10 cellular contexts compared by ENCODE assay signal in the genomic region with DNA sequence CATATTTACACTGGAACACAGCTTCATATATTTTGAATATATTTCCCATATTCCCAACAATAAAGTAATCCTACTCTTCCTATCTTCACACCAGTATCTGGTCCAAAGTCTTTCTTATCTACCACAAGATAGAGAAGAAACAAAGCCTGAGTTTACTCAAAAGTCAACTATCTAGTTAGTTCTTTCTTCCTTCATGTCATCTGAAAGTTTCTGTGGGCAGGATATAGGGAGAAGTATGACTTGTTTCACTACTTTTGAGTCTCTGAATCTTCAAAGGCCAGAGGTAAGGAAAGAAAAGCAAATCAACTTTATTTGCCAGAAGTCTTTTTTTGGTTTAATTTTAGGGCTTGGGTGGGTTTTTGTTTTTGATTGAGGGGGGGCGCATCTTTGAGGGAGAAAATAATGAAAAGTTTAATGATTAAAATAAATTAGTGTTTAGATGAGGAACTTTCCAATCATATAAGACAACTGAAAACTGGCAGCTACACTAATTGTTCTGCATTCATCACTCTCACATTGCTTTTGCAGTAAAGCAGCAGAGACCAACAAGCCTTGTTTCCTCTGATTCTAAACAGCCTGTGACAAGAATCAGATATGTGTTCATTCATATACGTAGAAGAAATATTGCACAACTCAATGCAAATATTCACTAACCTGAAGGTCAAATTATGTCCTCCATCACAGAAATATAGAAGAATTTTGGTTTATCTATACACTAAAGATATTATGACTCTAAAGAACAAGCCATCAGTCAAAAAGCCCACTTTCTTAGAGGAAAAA. TPM values are rescaled to one million over a fixed set of nuclear protein-coding genes. Genes with fewer than 3 reads are reported as not detected.
DNase-seq lines count a peak whose midpoint lies in the region; ATAC-seq and TF ChIP-seq lines count a peak whose summit lies in the region.
"Had no signal": no experiment of that assay in that cellular context is flagged by ENCODE, and none has a peak within 500 bp of the region (broad histone marks: within the 10 kb centered on the region; RNA-seq: fewer than 3 reads in every experiment).

No MANE protein-coding gene starts in this region.

- no peak for TF ChIP-seq CTCF in esophagus muscularis mucosa (IDR thresholded peaks at IDR 0.05)

- no peaks in the 10 kb centered on the region for H3K27me3 ChIP-seq in esophagus muscularis mucosa

- no peak overlapping the region for H3K4me3 ChIP-seq in esophagus muscularis mucosa

- H3K27ac Mint-ChIP-seq in stimulated activated naive B cell treated with anti-CD40 and anti-IgM and Interleukin-4, amounts not matched to agents 10 μg/mL and 1 μg/mL and 100 μg/mL, for 72 hours = peak overlapping the region; percentile 86

- TF ChIP-seq EP300 in esophagus muscularis mucosa (IDR thresholded peaks at IDR 0.05) = no peak

- H3K4me1 Mint-ChIP-seq in activated T-cell treated with anti-CD3 and anti-CD28 coated beads, Interleukin-2, amount 50 U/mL, for 4 hours (ENCODE audit: low read depth) = peaks cover 70% of the 10 kb centered on the region
- H3K4me1 Mint-ChIP-seq in stimulated activated naive B cell treated with anti-CD40 and anti-IgM and Interleukin-4, amounts not matched to agents 10 μg/mL and 1 μg/mL and 100 μg/mL, for 72 hours = peaks cover 34 to 76% of the 10 kb centered on the region in 2 donors

- 72% methylated on average over 2 of the region's 2 CpGs for WGBS in esophagus muscularis mucosa

- no peak for TF ChIP-seq POLR2A in esophagus muscularis mucosa (IDR thresholded peaks at IDR 0.05; ENCODE audit: low read depth)

- peaks cover 19 to 56% (median 44%) of the 10 kb centered on the region in 4 donors for H3K4me1 ChIP-seq in esophagus muscularis mucosa

- DNase-seq in activated T-cell treated with anti-CD3 and anti-CD28 coated beads, Interleukin-2, amount 50 U/mL, for 4 hours = no peak
- DNase-seq in activated T-cell treated with anti-CD3 and anti-CD28 coated beads for 4 hours (no peak), OCI-M1 (lab: John Stamatoyannopoulos, UW) (peak; percentile 23), esophagus muscularis mucosa (ENCODE audit: extremely low spot score) (no peak), T1000 (lab: John Stamatoyannopoulos, UW) (no peak)
- DNase-seq in stimulated activated naive B cell treated with anti-CD40 and anti-IgM and Interleukin-4, amounts not matched to agents 10 μg/mL and 1 μg/mL and 100 μg/mL, for 72 hours = no peak
- DNase-seq: activated CD4-positive, alpha-beta T cell treated with anti-CD3 and anti-CD28 coated beads, Interleukin-2, amount 50 U/mL, for 4 hours; NCI-H446 treated with DMSO at 0.1 percent for 48 hours had no signal

- no peak overlapping the region for H3K27ac ChIP-seq in esophagus muscularis mucosa (replicated peaks in 1 of 4)

- peaks cover 9% of the 10 kb centered on the region for H3K9me3 Mint-ChIP-seq in activated T-cell treated with anti-CD3 and anti-CD28 coated beads, Interleukin-2, amount 50 U/mL, for 4 hours
- H3K9me3 Mint-ChIP-seq in stimulated activated naive B cell treated with anti-CD40 and anti-IgM and Interleukin-4, amounts not matched to agents 10 μg/mL and 1 μg/mL and 100 μg/mL, for 72 hours = peaks cover 8% of the 10 kb centered on the region in 2 donors

- peaks cover 19% of the 10 kb centered on the region for H3K36me3 Mint-ChIP-seq in activated T-cell treated with anti-CD3 and anti-CD28 coated beads, Interleukin-2, amount 50 U/mL, for 4 hours (ENCODE audit: insufficient read depth)
- H3K36me3 Mint-ChIP-seq in stimulated activated naive B cell treated with anti-CD40 and anti-IgM and Interleukin-4, amounts not matched to agents 10 μg/mL and 1 μg/mL and 100 μg/mL, for 72 hours = peaks cover 22 to 34% of the 10 kb centered on the region in 2 donors

- H3K4me3 Mint-ChIP-seq in activated T-cell treated with anti-CD3 and anti-CD28 coated beads, Interleukin-2, amount 50 U/mL, for 4 hours = peak overlapping the region; percentile 50
- peak overlapping the region; percentile 68 to 74 for H3K4me3 Mint-ChIP-seq in stimulated activated naive B cell treated with anti-CD40 and anti-IgM and Interleukin-4, amounts not matched to agents 10 μg/mL and 1 μg/mL and 100 μg/mL, for 72 hours

- H3K9me3 ChIP-seq in esophagus muscularis mucosa = peaks cover 0 to 3% (median 1%) of the 10 kb centered on the region in 4 donors

- peak; percentile 76 to 81 for ATAC-seq in activated T-cell treated with anti-CD3 and anti-CD28 coated beads, Interleukin-2, amount 50 U/mL, for 4 hours
- ATAC-seq in HG02840 (IDR thresholded peaks at IDR 0.05; ENCODE audit: low FRiP score, unreplicated experiment) = peak; percentile 69
- peak; percentile 85 to 88 for ATAC-seq in stimulated activated naive B cell treated with anti-CD40 and anti-IgM and Interleukin-4, amounts not matched to agents 10 μg/mL and 1 μg/mL and 100 μg/mL, for 72 hours (replicated peaks)
- ATAC-seq in SK-N-SH treated with all-trans-retinoic acid at 6 μM for 48 hours = no peak

- no peaks in the 10 kb centered on the region for H3K27me3 Mint-ChIP-seq in activated T-cell treated with anti-CD3 and anti-CD28 coated beads, Interleukin-2, amount 50 U/mL, for 4 hours (ENCODE audit: low read depth)
- no peaks in the 10 kb centered on the region for H3K27me3 Mint-ChIP-seq in stimulated activated naive B cell treated with anti-CD40 and anti-IgM and Interleukin-4, amounts not matched to agents 10 μg/mL and 1 μg/mL and 100 μg/mL, for 72 hours

- intact Hi-C loops in esophagus muscularis mucosa (cut with DNase I) = no loop called here

- no peaks in the 10 kb centered on the region for H3K36me3 ChIP-seq in esophagus muscularis mucosa

TF ChIP-seq in SK-N-SH treated with all-trans-retinoic acid at 6 μM for 48 hours, 23 proteins besides CTCF, POLR2A, EP300 and RAD21 (continues in another document):
- no peak for TF ChIP-seq PPARA (CRISPR knock-in tag; IDR thresholded peaks at IDR 0.05; ENCODE audit: borderline replicate concordance)
- TF ChIP-seq, protein P1, sequence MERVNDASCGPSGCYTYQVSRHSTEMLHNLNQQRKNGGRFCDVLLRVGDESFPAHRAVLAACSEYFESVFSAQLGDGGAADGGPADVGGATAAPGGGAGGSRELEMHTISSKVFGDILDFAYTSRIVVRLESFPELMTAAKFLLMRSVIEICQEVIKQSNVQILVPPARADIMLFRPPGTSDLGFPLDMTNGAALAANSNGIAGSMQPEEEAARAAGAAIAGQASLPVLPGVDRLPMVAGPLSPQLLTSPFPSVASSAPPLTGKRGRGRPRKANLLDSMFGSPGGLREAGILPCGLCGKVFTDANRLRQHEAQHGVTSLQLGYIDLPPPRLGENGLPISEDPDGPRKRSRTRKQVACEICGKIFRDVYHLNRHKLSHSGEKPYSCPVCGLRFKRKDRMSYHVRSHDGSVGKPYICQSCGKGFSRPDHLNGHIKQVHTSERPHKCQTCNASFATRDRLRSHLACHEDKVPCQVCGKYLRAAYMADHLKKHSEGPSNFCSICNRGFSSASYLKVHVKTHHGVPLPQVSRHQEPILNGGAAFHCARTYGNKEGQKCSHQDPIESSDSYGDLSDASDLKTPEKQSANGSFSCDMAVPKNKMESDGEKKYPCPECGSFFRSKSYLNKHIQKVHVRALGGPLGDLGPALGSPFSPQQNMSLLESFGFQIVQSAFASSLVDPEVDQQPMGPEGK (CRISPR knock-in tag; IDR thresholded peaks at IDR 0.05; ENCODE audit: borderline replicate concordance) = no peak
- TF ChIP-seq ZNF70 (CRISPR knock-in tag; IDR thresholded peaks at IDR 0.05) = no peak
- TF ChIP-seq SNAI2 (CRISPR knock-in tag; IDR thresholded peaks at IDR 0.05) = no peak
- TF ChIP-seq TOX (CRISPR knock-in tag; IDR thresholded peaks at IDR 0.05; ENCODE audit: borderline replicate concordance) = no peak
- TF ChIP-seq GLIS3 (CRISPR knock-in tag; IDR thresholded peaks at IDR 0.05) = no peak
- TF ChIP-seq, protein P2, sequence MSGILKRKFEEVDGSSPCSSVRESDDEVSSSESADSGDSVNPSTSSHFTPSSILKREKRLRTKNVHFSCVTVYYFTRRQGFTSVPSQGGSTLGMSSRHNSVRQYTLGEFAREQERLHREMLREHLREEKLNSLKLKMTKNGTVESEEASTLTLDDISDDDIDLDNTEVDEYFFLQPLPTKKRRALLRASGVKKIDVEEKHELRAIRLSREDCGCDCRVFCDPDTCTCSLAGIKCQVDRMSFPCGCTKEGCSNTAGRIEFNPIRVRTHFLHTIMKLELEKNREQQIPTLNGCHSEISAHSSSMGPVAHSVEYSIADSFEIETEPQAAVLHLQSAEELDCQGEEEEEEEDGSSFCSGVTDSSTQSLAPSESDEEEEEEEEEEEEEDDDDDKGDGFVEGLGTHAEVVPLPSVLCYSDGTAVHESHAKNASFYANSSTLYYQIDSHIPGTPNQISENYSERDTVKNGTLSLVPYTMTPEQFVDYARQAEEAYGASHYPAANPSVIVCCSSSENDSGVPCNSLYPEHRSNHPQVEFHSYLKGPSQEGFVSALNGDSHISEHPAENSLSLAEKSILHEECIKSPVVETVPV (CRISPR knock-in tag; IDR thresholded peaks at IDR 0.05) = no peak
- TF ChIP-seq ZFP30 (CRISPR knock-in tag; IDR thresholded peaks at IDR 0.05) = no peak
- no peak for TF ChIP-seq CSDC2 (CRISPR knock-in tag; IDR thresholded peaks at IDR 0.05)
- TF ChIP-seq, protein P3, sequence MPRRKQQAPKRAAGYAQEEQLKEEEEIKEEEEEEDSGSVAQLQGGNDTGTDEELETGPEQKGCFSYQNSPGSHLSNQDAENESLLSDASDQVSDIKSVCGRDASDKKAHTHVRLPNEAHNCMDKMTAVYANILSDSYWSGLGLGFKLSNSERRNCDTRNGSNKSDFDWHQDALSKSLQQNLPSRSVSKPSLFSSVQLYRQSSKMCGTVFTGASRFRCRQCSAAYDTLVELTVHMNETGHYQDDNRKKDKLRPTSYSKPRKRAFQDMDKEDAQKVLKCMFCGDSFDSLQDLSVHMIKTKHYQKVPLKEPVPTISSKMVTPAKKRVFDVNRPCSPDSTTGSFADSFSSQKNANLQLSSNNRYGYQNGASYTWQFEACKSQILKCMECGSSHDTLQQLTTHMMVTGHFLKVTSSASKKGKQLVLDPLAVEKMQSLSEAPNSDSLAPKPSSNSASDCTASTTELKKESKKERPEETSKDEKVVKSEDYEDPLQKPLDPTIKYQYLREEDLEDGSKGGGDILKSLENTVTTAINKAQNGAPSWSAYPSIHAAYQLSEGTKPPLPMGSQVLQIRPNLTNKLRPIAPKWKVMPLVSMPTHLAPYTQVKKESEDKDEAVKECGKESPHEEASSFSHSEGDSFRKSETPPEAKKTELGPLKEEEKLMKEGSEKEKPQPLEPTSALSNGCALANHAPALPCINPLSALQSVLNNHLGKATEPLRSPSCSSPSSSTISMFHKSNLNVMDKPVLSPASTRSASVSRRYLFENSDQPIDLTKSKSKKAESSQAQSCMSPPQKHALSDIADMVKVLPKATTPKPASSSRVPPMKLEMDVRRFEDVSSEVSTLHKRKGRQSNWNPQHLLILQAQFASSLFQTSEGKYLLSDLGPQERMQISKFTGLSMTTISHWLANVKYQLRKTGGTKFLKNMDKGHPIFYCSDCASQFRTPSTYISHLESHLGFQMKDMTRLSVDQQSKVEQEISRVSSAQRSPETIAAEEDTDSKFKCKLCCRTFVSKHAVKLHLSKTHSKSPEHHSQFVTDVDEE (CRISPR knock-in tag; IDR thresholded peaks at IDR 0.05) = no peak

RNA-seq across cellular contexts. Expression of a gene that starts 19.6 kb away (rescaled TPM):
- 10 to 100 TPM; 23.5 to 25.9 (median 25.8) TPM for total RNA-seq in activated T-cell treated with anti-CD3 and anti-CD28 coated beads, Interleukin-2, amount 50 U/mL, for 4 hours
- 10 to 100 TPM; 14.2 to 16.6 (median 15.1) TPM for total RNA-seq in esophagus muscularis mucosa
